Comparison of ENCODE assay signal across 8 cellular contexts in the genomic region with DNA sequence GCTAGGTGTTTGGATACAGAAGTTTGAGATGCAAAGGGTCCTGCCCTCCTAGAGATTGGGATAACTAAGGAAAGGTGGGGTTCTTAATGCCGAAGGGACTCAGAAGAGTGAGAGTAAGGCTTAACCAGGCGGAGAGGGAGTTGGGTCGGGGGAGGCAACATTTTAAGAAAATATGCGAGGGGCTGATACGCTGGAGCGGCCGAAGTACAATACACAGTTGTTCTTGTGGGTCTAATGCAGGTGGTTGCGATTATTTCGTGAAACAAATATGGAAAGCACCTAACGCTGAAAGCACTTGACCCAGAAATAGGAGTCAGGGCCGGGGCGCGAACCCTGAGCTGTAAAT. TPM values are rescaled to one million over a fixed set of nuclear protein-coding genes. Genes with fewer than 3 reads are reported as not detected.
DNase-seq lines count a peak whose midpoint lies in the region; ATAC-seq, FAIRE-seq and TF ChIP-seq lines count a peak whose summit lies in the region.

No MANE protein-coding gene starts in this region.

- peaks cover 2 to 8% of the 10 kb centered on the region in 2 experiments; a peak in 1 of 5 replicates for H3K4me1 ChIP-seq in K562 (replicated peaks in 1 of 2; ENCODE audit: control insufficient read depth in 2 of 2, insufficient read depth in 2 of 2, low read length in 2 of 2)
- peaks cover 7% of the 10 kb centered on the region for H3K4me1 ChIP-seq in mesodermal cell (ENCODE audit: control insufficient read depth, insufficient read depth, low read length, poor library complexity, severe bottlenecking)

- ATAC-seq in GM19023 (IDR thresholded peaks at IDR 0.05; ENCODE audit: unreplicated experiment) (peak; percentile 27), HG03135 (IDR thresholded peaks at IDR 0.05; ENCODE audit: unreplicated experiment) (peak; percentile 31), K562 (peak; percentile 16), HG03108 (IDR thresholded peaks at IDR 0.05; ENCODE audit: unreplicated experiment) (no peak)

- no peaks in the 10 kb centered on the region for H4K20me1 ChIP-seq in K562 (replicated peaks; ENCODE audit: control insufficient read depth, insufficient read depth, low read length)

- DNase-seq in K562 (ENCODE audit: extremely low read depth in 1 of 4, low spot score in 3 of 4) (peak in 2 of 4 experiments; percentile 17 to 22), HPDE6-E6E7 (ENCODE audit: extremely low spot score) (no peak), NCI-H1048 (lab: John Stamatoyannopoulos, UW) (no peak), GF-D8 (lab: John Stamatoyannopoulos, UW) (no peak)

- no peak for TF ChIP-seq EP300 in K562 (IDR thresholded peaks at IDR 0.05; ENCODE audit: low read length)

- peaks cover 42% of the 10 kb centered on the region for H3K79me2 ChIP-seq in K562 (ENCODE audit: control insufficient read depth, insufficient read depth, low read length)

- peak; percentile 23 for FAIRE-seq in K562 (lab: Jason Lieb, UNC)

- peaks cover 31% of the 10 kb centered on the region; the same call in 2 of the 3 replicates for H3K36me3 ChIP-seq in K562 (ENCODE audit: control insufficient read depth, insufficient read depth, low read length)
- peaks cover 27% of the 10 kb centered on the region for H3K36me3 ChIP-seq in mesodermal cell (ENCODE audit: control insufficient read depth, insufficient read depth, low read length)

- peaks cover 0 to 10% of the 10 kb centered on the region in 2 experiments; a peak in 2 of 5 replicates for H3K27me3 ChIP-seq in K562 (ENCODE audit: control insufficient read depth in 2 of 2, insufficient read depth in 2 of 2, low read length in 2 of 2)

- no peak for TF ChIP-seq CTCF in K562 (IDR thresholded peaks at IDR 0.05 in 2 of 3, conservative IDR thresholded peaks at IDR 0.05 in 1 of 3; ENCODE audit: insufficient read depth in 2 of 3, low read depth in 1 of 3, low read length in 3 of 3)

- POLR2A ChIA-PET in K562 (lab: Yijun Ruan, JAX), result interaction anchor here (1.0 to 2.3 kb wide), 3 partner anchors 9 to 19 kb away, joined by 3 to 8 read pairs (median 4); no protein-coding TSS in a partner anchor

- H3K4me3 ChIP-seq in K562 (peak overlapping the region; percentile 60), mesodermal cell (ENCODE audit: extremely low read depth, insufficient read depth, low read length, poor library complexity, severe bottlenecking) (peak overlapping the region; percentile 83)

- 2% methylated on average over 13 of the region's 13 CpGs for WGBS in K562 (ENCODE audit: insufficient coverage, low coverage, missing lambda C conversion rate)
- 28 to 29% methylated on average over 12 to 13 of the region's 13 CpGs for WGBS in mesodermal cell (ENCODE audit: insufficient coverage in 2 of 2), 2 experiments

- intact Hi-C loops in K562 (cut with micrococcal nuclease), result no loop called here

- CTCF ChIA-PET in K562 (lab: Yijun Ruan, JAX; ENCODE audit: low intra/inter-chr PET ratio), result interaction anchor here (0.6 to 0.9 kb wide), 3 partner anchors 68 to 625 kb away, joined by 3 to 4 read pairs (median 3); no protein-coding TSS in a partner anchor

- BruUV-seq in K562 (replicated peaks; lab: Mats Ljungman, UMichigan), result TSS peak; percentile 90

- in situ Hi-C loops in K562 (cut with MboI), result no loop called here

- peak overlapping the region; percentile 82 to 95 for H3K9ac ChIP-seq in K562 (ENCODE audit: insufficient read depth in 1 of 2, low read depth in 2 of 2, low read length in 2 of 2)

- H2AFZ ChIP-seq in K562 (ENCODE audit: low read depth, low read length), result peak overlapping the region; percentile 98

- no peak for TF ChIP-seq POLR2A in K562 (conservative IDR thresholded peaks at IDR 0.05)

- H3K27ac ChIP-seq in K562 (ENCODE audit: extremely low read depth, low read depth, low read length), result peak overlapping the region; percentile 79
- no peak overlapping the region for H3K27ac ChIP-seq in mesodermal cell (ENCODE audit: low read depth, low read length, severe bottlenecking)

- no peaks in the 10 kb centered on the region for H3K9me1 ChIP-seq in K562 (ENCODE audit: control insufficient read depth, insufficient read depth, low read length)

- H3K4me2 ChIP-seq in K562 (ENCODE audit: insufficient read depth, low read length), result peak overlapping the region; percentile 87

- no peak for TF ChIP-seq RAD21 in K562 (CRISPR knock-in tag; conservative IDR thresholded peaks at IDR 0.05 in 1 of 2, IDR thresholded peaks at IDR 0.05 in 1 of 2)

- H3K9me3 ChIP-seq in K562 (replicated peaks; ENCODE audit: control insufficient read depth, insufficient read depth, low read depth, low read length), result no peaks in the 10 kb centered on the region
- H3K9me3 ChIP-seq in mesodermal cell (ENCODE audit: control insufficient read depth, low read length), result no peaks in the 10 kb centered on the region

TF ChIP-seq in K562, 482 proteins besides CTCF, POLR2A, EP300 and RAD21:
- TF ChIP-seq, protein P1, sequence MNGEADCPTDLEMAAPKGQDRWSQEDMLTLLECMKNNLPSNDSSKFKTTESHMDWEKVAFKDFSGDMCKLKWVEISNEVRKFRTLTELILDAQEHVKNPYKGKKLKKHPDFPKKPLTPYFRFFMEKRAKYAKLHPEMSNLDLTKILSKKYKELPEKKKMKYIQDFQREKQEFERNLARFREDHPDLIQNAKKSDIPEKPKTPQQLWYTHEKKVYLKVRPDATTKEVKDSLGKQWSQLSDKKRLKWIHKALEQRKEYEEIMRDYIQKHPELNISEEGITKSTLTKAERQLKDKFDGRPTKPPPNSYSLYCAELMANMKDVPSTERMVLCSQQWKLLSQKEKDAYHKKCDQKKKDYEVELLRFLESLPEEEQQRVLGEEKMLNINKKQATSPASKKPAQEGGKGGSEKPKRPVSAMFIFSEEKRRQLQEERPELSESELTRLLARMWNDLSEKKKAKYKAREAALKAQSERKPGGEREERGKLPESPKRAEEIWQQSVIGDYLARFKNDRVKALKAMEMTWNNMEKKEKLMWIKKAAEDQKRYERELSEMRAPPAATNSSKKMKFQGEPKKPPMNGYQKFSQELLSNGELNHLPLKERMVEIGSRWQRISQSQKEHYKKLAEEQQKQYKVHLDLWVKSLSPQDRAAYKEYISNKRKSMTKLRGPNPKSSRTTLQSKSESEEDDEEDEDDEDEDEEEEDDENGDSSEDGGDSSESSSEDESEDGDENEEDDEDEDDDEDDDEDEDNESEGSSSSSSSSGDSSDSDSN (IDR thresholded peaks at IDR 0.05; ENCODE audit: borderline replicate concordance in 1 of 2, low read depth in 2 of 2, low read length in 2 of 2), result 0 out of 4 replicates have a peak, but pooled peaks of 1 of the 2 experiments have one; percentile 54
- peak; percentile 34; the same call in 1 of the 2 replicates for TF ChIP-seq GTF2E2 (tag; IDR thresholded peaks at IDR 0.05)
- TF ChIP-seq PML (IDR thresholded peaks at IDR 0.05; ENCODE audit: low read length), result no peak
- no peak for TF ChIP-seq BRCA1 (IDR thresholded peaks at IDR 0.05)
- no peak for TF ChIP-seq BRCA1 (CRISPR knock-in tag; IDR thresholded peaks at IDR 0.05)
TF ChIP-seq in K562: peak in this region for 2.

RNA-seq across cellular contexts. Expression of gene MRPL33, which starts 0.3 kb away (rescaled TPM):
- 4.3 and 21.6 TPM in 2 replicates for total RNA-seq in K562 (2011; cell fraction: chromatin; rRNA removed; ENCODE audit: low replicate concordance)
- total RNA-seq in K562 (2011; cell fraction: nucleolus; rRNA removed), result 5.8 and 10.7 TPM in 2 replicates
- total RNA-seq in K562 (2011; cell fraction: nucleoplasm; rRNA removed), result 21.6 and 30.1 TPM in 2 replicates
- total RNA-seq in K562 (2014; rRNA removed), result 106 and 141 TPM in 2 replicates
- 250 and 311 TPM in 2 replicates for total RNA-seq in K562 (2014; rRNA removed; fragmentation: Illumina TruSeq; extraction: Trizol)
- total RNA-seq in K562 (2015; rRNA removed; fragmentation: Illumina TruSeq; extraction: Trizol), result 198 and 226 TPM in 2 replicates
- 59.6 and 68.3 TPM in 2 replicates for total RNA-seq in K562 (2021)
- 49.0 and 79.0 TPM in 2 replicates for polyA plus RNA-seq in K562 (2011; rRNA removed)
- 7.8 and 22.0 TPM in 2 replicates for polyA plus RNA-seq in K562 (2011; cell fraction: cytosol; rRNA removed)
- 15.4 and 20.4 TPM in 2 replicates for polyA plus RNA-seq in K562 (2011; cell fraction: nucleus; rRNA removed)
- 59.8 and 170 TPM in 2 replicates for polyA plus RNA-seq in K562 (2012)
- polyA plus RNA-seq in K562 (2014; fragmentation: Illumina TruSeq; extraction: Trizol), result 152 and 173 TPM in 2 replicates
- 100 to 1,000 TPM; 313 to 338 TPM for polyA plus RNA-seq in K562 (2014; fragmentation: Nextera tagmentation; extraction: Ambion mirVana)
- 200 and 228 TPM in 2 replicates for polyA plus RNA-seq in K562 (2014; rRNA removed)
- polyA minus RNA-seq in K562 (2011; rRNA and poly(A)+ RNA removed), result 15.1 and 16.1 TPM in 2 replicates
- 8.4 and 8.6 TPM in 2 replicates for polyA minus RNA-seq in K562 (2011; cell fraction: cytosol; rRNA and poly(A)+ RNA removed)
- polyA minus RNA-seq in K562 (2011; cell fraction: nucleus; rRNA and poly(A)+ RNA removed), result 10.0 and 21.0 TPM in 2 replicates
- polyA plus RNA-seq in mesodermal cell (2013, experiment 1 of 2), result 102 TPM
- 124 TPM for polyA plus RNA-seq in mesodermal cell (2013, experiment 2 of 2)
